ENCODE assay signal across 24 cellular contexts in genomic region chrX:132565273-132565672, GRCh38.
"Had no signal": no experiment of that assay in that cellular context is flagged by ENCODE, and none has a peak within 500 bp of the region (broad histone marks: within the 10 kb centered on the region; RNA-seq: fewer than 3 reads in every experiment).

No MANE protein-coding gene starts in this region.

- H3K27ac ChIP-seq: HL-60, KMS-11, RWPE1 had no signal

- H3K9ac ChIP-seq: KMS-11, SK-N-SH had no signal

- FAIRE-seq: HTR-8/SVneo had no signal

- H3K9me3 ChIP-seq: SK-N-SH had no signal

- DNase-seq: Kasumi-1; MM.1S; NCI-H1092 treated with DMSO at 0.1 percent for 48 hours; NCI-H1436; NCI-H187; NCI-H2029; NCI-H2081 treated with DMSO at 0.1 percent for 48 hours; NCI-H2171; NCI-H226; NCI-H446; NCI-H510A; NCI-H524 treated with DMSO at 0.1 percent for 48 hours; NCI-H69; NCI-H774; NK-92 treated with Interleukin-12 subunit alpha and Interleukin-12 subunit beta, amount 100 ng/mL, for 24 hours; PC-3; SHP77; SK-N-SH; SW 1271 had no signal

- H3K4me2 ChIP-seq: KMS-11, SK-N-SH had no signal

- ATAC-seq: Panc1, PC-3 had no signal
